1 cellular context compared by ENCODE assay signal in genomic region chr3:119570229-119570628, GRCh38.
TF ChIP-seq lines count a peak whose summit lies in the region.

No MANE protein-coding gene starts in this region.

TF ChIP-seq in HepG2, 621 proteins besides CTCF, POLR2A, EP300 and RAD21:
- TF ChIP-seq AKAP8 (CRISPR knock-in tag; IDR thresholded peaks at IDR 0.05) (no peak), ZNF562 (CRISPR knock-in tag; IDR thresholded peaks at IDR 0.05; ENCODE audit: borderline replicate concordance) (no peak), HMGA1 (CRISPR knock-in tag; conservative IDR thresholded peaks at IDR 0.05) (no peak), ZNF564 (CRISPR knock-in tag; IDR thresholded peaks at IDR 0.05) (no peak), DPF2 (CRISPR knock-in tag; IDR thresholded peaks at IDR 0.05; ENCODE audit: borderline replicate concordance, low read depth) (no peak), DNMT3B (CRISPR knock-in tag; conservative IDR thresholded peaks at IDR 0.05) (no peak), ZBTB7A (CRISPR knock-in tag; IDR thresholded peaks at IDR 0.05) (no peak), ZNF788 (CRISPR knock-in tag; IDR thresholded peaks at IDR 0.05; ENCODE audit: borderline replicate concordance) (no peak), NR2F2 (IDR thresholded peaks at IDR 0.05; ENCODE audit: borderline replicate concordance, low read depth) (no peak), BRD4 (CRISPR knock-in tag; IDR thresholded peaks at IDR 0.05) (no peak), NKX3-1 (CRISPR knock-in tag; IDR thresholded peaks at IDR 0.05) (no peak), MLXIP (CRISPR knock-in tag; IDR thresholded peaks at IDR 0.05; ENCODE audit: borderline replicate concordance) (no peak), DMAP1 (CRISPR knock-in tag; IDR thresholded peaks at IDR 0.05) (no peak), NBN (conservative IDR thresholded peaks at IDR 0.05) (no peak), KLF16 (CRISPR knock-in tag; IDR thresholded peaks at IDR 0.05) (no peak)
